ENCODE assay signal across 23 cellular contexts in the genomic region with DNA sequence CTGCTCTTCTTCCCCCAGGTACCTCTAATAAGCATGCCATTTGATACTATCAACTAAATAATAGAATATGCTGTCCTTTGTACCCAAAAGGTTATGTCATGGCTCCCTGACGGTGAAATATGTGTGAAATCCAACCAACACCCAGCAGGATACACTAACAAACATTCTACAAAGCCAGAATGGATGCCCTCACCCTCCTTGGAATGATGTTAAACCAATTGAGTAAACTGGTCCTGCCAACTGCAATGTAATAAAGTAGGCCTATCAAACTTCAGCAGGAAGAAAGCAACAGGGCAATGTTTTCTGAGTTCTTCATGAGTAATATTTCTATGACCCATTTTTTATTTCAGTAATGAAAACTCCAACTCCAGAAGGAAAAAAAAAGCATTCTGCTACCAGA.
"Had no signal": no experiment of that assay in that cellular context is flagged by ENCODE, and none has a peak within 500 bp of the region (broad histone marks: within the 10 kb centered on the region; RNA-seq: fewer than 3 reads in every experiment).

No MANE protein-coding gene starts in this region.

- H3K4me3 Mint-ChIP-seq: T-cell had no signal

- DNase-seq: IMR-90, Karpas-422, KG1, MG63, NCI-H1092, NCI-H1105 treated with DMSO at 0.1 percent for 48 hours, NCI-H1417 treated with DMSO at 0.1 percent for 48 hours, NCI-H146, NCI-H1694 treated with DMSO at 0.1 percent for 48 hours, NCI-H1930, NCI-H2081, NCI-H2171, NCI-H226, NCI-H446, NCI-H510A, NCI-H524 treated with DMSO at 0.1 percent for 48 hours, NCI-H69, NCI-H774, PC-3, SHP77, SK-N-SH, SW 1271, T-cell had no signal

- H3K27ac Mint-ChIP-seq: T-cell had no signal

- H3K9me3 Mint-ChIP-seq: T-cell had no signal
